In genomic region chr2:65130440-65131175, GRCh38 we compare ENCODE assay signal across 1 cellular context.
TF ChIP-seq lines count a peak whose summit lies in the region.

No MANE protein-coding gene starts in this region.

TF ChIP-seq in K562, 482 proteins besides CTCF, POLR2A, EP300 and RAD21 (continued from another document):
- TF ChIP-seq ARID4B (CRISPR knock-in tag; IDR thresholded peaks at IDR 0.05) (no peak), ZC3H8 (IDR thresholded peaks at IDR 0.05) (no peak), ZNF212 (CRISPR knock-in tag; IDR thresholded peaks at IDR 0.05) (peak; percentile 61; the same call in 1 of the 2 replicates), MLX (CRISPR knock-in tag; conservative IDR thresholded peaks at IDR 0.05) (0 out of 4 replicates have a peak, but pooled peaks of 1 of the 2 experiments have one; percentile 58), NCOR1 (IDR thresholded peaks at IDR 0.05) (0 out of 2 replicates have a peak, but pooled peaks have one; percentile 44), RFX7 (CRISPR knock-in tag; IDR thresholded peaks at IDR 0.05) (no peak), ZKSCAN1 (IDR thresholded peaks at IDR 0.05; ENCODE audit: low read depth, low read length) (no peak), NR4A1 (CRISPR knock-in tag; IDR thresholded peaks at IDR 0.05) (no peak), NR4A1 (tag; IDR thresholded peaks at IDR 0.05) (no peak), E2F8 (IDR thresholded peaks at IDR 0.05; ENCODE audit: low read depth, partially characterized antibody) (no peak), ZBTB2 (IDR thresholded peaks at IDR 0.05) (no peak), PATZ1 (CRISPR knock-in tag; IDR thresholded peaks at IDR 0.05; ENCODE audit: borderline replicate concordance) (no peak)
TF ChIP-seq in K562: peak in this region for 66.
